Comparison of ENCODE assay signal across 7 cellular contexts in genomic region chr15:64651573-64652260, GRCh38.
DNase-seq lines count a peak whose midpoint lies in the region; ATAC-seq and TF ChIP-seq lines count a peak whose summit lies in the region.

No MANE protein-coding gene starts in this region.

- DNase-seq in GM19240 (ENCODE audit: insufficient read length, low spot score) (peak; percentile 25), SHP77 (lab: John Stamatoyannopoulos, UW) (peak; percentile 32 to 49), glutamatergic neuron (no peak), NCI-H2081 treated with DMSO at 0.1 percent for 48 hours (lab: John Stamatoyannopoulos, UW) (no peak)
- peak in 1 of 2 donors; percentile 15 for DNase-seq in central memory CD8-positive, alpha-beta T cell (ENCODE audit: low spot score in 2 of 2)
- DNase-seq in stimulated activated CD4-positive, alpha-beta T cell treated with anti-CD3 and anti-CD28 coated beads, Interleukin-2, amount 100 ng/mL, for 24 hours = peak; percentile 9 to 42

- peak; percentile 68 for ATAC-seq in HG03103 (IDR thresholded peaks at IDR 0.05; ENCODE audit: low read depth, unreplicated experiment)
- ATAC-seq in central memory CD8-positive, alpha-beta T cell (replicated peaks; ENCODE audit: extremely low read depth, poor library complexity, severe bottlenecking) = peak; percentile 89

- H3K36me3 Mint-ChIP-seq in central memory CD8-positive, alpha-beta T cell (ENCODE audit: insufficient read depth) = peaks cover 5% of the 10 kb centered on the region
- no peaks in the 10 kb centered on the region for H3K36me3 Mint-ChIP-seq in glutamatergic neuron (ENCODE audit: unreplicated experiment)

- H3K27me3 Mint-ChIP-seq in central memory CD8-positive, alpha-beta T cell = no peaks in the 10 kb centered on the region
- peaks cover 4% of the 10 kb centered on the region for H3K27me3 Mint-ChIP-seq in glutamatergic neuron (ENCODE audit: unreplicated experiment)

- peaks cover 24% of the 10 kb centered on the region for H3K4me1 Mint-ChIP-seq in central memory CD8-positive, alpha-beta T cell
- H3K4me1 Mint-ChIP-seq in glutamatergic neuron (ENCODE audit: low read depth, unreplicated experiment) = peaks cover 9% of the 10 kb centered on the region

- H3K27ac Mint-ChIP-seq in central memory CD8-positive, alpha-beta T cell (ENCODE audit: low read depth) = peak overlapping the region; percentile 69
- H3K27ac Mint-ChIP-seq in glutamatergic neuron (ENCODE audit: unreplicated experiment) = no peak overlapping the region

- H3K9me3 Mint-ChIP-seq in central memory CD8-positive, alpha-beta T cell = no peaks in the 10 kb centered on the region
- H3K9me3 Mint-ChIP-seq in glutamatergic neuron (ENCODE audit: unreplicated experiment) = peaks cover 3% of the 10 kb centered on the region

- peak overlapping the region; percentile 45 for H3K4me3 Mint-ChIP-seq in central memory CD8-positive, alpha-beta T cell
- H3K4me3 Mint-ChIP-seq in glutamatergic neuron (ENCODE audit: unreplicated experiment) = no peak overlapping the region

- no peak for TF ChIP-seq CTCF in glutamatergic neuron (IDR thresholded peaks at IDR 0.05; ENCODE audit: partially characterized antibody, unreplicated experiment)

Comparison
In these comparisons a context has a peak if more than half of its experiments do, and no peak if none do; other contexts are left out.
1. DNase-seq: peak in GM19240 (single experiment), SHP77 (2 of 2) and stimulated activated CD4-positive, alpha-beta T cell treated with anti-CD3 and anti-CD28 coated beads, Interleukin-2, amount 100 ng/mL, for 24 hours (2 of 2); none in glutamatergic neuron (single experiment) and NCI-H2081 treated with DMSO at 0.1 percent for 48 hours (single experiment).